Comparison of ENCODE assay signal across 18 cellular contexts in genomic region chr10:121627810-121628209, GRCh38. TPM values are rescaled to one million over a fixed set of nuclear protein-coding genes. Genes with fewer than 3 reads are reported as not detected.
A peak's percentile ranks its signal among the peaks of the same experiment; 100 is the strongest.
DNase-seq lines count a peak whose midpoint lies in the region; ATAC-seq, FAIRE-seq and TF ChIP-seq lines count a peak whose summit lies in the region.
"Had no signal": no experiment of that assay in that cellular context is flagged by ENCODE, and none has a peak within 500 bp of the region (broad histone marks: within the 10 kb centered on the region; RNA-seq: fewer than 3 reads in every experiment).

No MANE protein-coding gene starts in this region.

- H3K27me3 ChIP-seq in astrocyte (ENCODE audit: insufficient read depth, low read length), result peaks cover 3% of the 10 kb centered on the region
- H3K27me3 ChIP-seq in hepatocyte, result no peaks in the 10 kb centered on the region
- H3K27me3 ChIP-seq in prostate gland (replicated peaks; ENCODE audit: insufficient read depth), result no peaks in the 10 kb centered on the region
- H3K27me3 ChIP-seq: breast epithelium had no signal

- H3K9me3 ChIP-seq in astrocyte (ENCODE audit: insufficient read depth, low read depth, low read length), result no peaks in the 10 kb centered on the region
- no peaks in the 10 kb centered on the region for H3K9me3 ChIP-seq in hepatocyte (ENCODE audit: low read depth)
- no peaks in the 10 kb centered on the region for H3K9me3 ChIP-seq in prostate gland
- H3K9me3 ChIP-seq: breast epithelium had no signal

- H3K79me2 ChIP-seq in astrocyte (ENCODE audit: insufficient read depth, low read length) (no peaks in the 10 kb centered on the region), hepatocyte (no peaks in the 10 kb centered on the region)

- CTCF ChIA-PET in activated CD8-positive, alpha-beta memory T cell treated with anti-CD3 and anti-CD28 coated beads, Interleukin-2, amount 10 ng/mL, durations not matched to agents 7 days and 5 days (lab: Charles Lee), result no interaction called here

- H3K4me2 ChIP-seq in astrocyte (ENCODE audit: low read length) (peak overlapping the region; percentile 53), hepatocyte (peak overlapping the region; percentile 74)

- peak overlapping the region; percentile 17 for H3K27ac Mint-ChIP-seq in astrocyte (ENCODE audit: unreplicated experiment)
- no peak overlapping the region for H3K27ac Mint-ChIP-seq in natural killer cell
- H3K27ac Mint-ChIP-seq in activated CD8-positive, alpha-beta memory T cell treated with anti-CD3 and anti-CD28 coated beads, Interleukin-2, amount 10 ng/mL, durations not matched to agents 7 days and 5 days, result no peak overlapping the region
- H3K27ac Mint-ChIP-seq: activated CD4-positive, alpha-beta T cell treated with anti-CD3 and anti-CD28 coated beads, Interleukin-2, amount 10 ng/mL, durations not matched to agents 24 days and 14 days; activated naive CD4-positive, alpha-beta T cell treated with anti-CD3 and anti-CD28 coated beads, Interleukin-2, amount 50 U/mL, for 72 hours; CD4-positive, alpha-beta T cell; naive B cell had no signal

- TF ChIP-seq POLR2A in prostate gland (IDR thresholded peaks at IDR 0.05), result no peak

- no peak overlapping the region for H2AFZ ChIP-seq in astrocyte (ENCODE audit: low read depth, low read length)
- peak overlapping the region; percentile 4 for H2AFZ ChIP-seq in hepatocyte

- no peak overlapping the region for H3K9ac ChIP-seq in astrocyte (ENCODE audit: low read length)

- H3K9me2 ChIP-seq in hepatocyte (replicated peaks; ENCODE audit: insufficient read depth), result no peaks in the 10 kb centered on the region

- intact Hi-C loops in prostate gland (cut with DNase I), result loop anchor here (5.0 kb wide), 1 partner anchor 39 kb away; no protein-coding TSS in a partner anchor
- intact Hi-C loops in natural killer cell (cut with micrococcal nuclease), result no loop called here

- H3K36me3 Mint-ChIP-seq in astrocyte (ENCODE audit: low read depth, unreplicated experiment) (no peaks in the 10 kb centered on the region), natural killer cell (no peaks in the 10 kb centered on the region)
- no peaks in the 10 kb centered on the region for H3K36me3 Mint-ChIP-seq in activated CD8-positive, alpha-beta memory T cell treated with anti-CD3 and anti-CD28 coated beads, Interleukin-2, amount 10 ng/mL, durations not matched to agents 7 days and 5 days
- H3K36me3 Mint-ChIP-seq: activated naive CD4-positive, alpha-beta T cell treated with anti-CD3 and anti-CD28 coated beads, Interleukin-2, amount 50 U/mL, for 72 hours; naive B cell had no signal

- no peak for ATAC-seq in natural killer cell
- ATAC-seq in activated CD8-positive, alpha-beta memory T cell treated with anti-CD3 and anti-CD28 coated beads, Interleukin-2, amount 10 ng/mL, durations not matched to agents 7 days and 5 days, result no peak
- no peak for ATAC-seq in HG03175 (IDR thresholded peaks at IDR 0.05; ENCODE audit: unreplicated experiment)
- ATAC-seq: activated naive CD4-positive, alpha-beta T cell treated with anti-CD3 and anti-CD28 coated beads, Interleukin-2, amount 50 U/mL, for 72 hours; HCT116; left lobe of liver had no signal

- H3K27ac ChIP-seq in astrocyte (ENCODE audit: low read depth, low read length) (no peak overlapping the region), hepatocyte (peak overlapping the region; percentile 71), prostate gland (peak overlapping the region; percentile 48 to 50)
- H3K27ac ChIP-seq: breast epithelium had no signal

- H4K20me1 ChIP-seq in astrocyte (ENCODE audit: insufficient read depth, low read length) (no peaks in the 10 kb centered on the region), hepatocyte (ENCODE audit: insufficient read depth, poor library complexity, severe bottlenecking) (no peaks in the 10 kb centered on the region)

- no peak for FAIRE-seq in astrocyte (lab: Jason Lieb, UNC)

- WGBS in hepatocyte (ENCODE audit: low lambda C conversion rate, missing lambda C conversion rate), result 26% methylated on average over 8 of the region's 8 CpGs
- WGBS in prostate gland, result 11% methylated on average over 8 of the region's 8 CpGs

- H3K4me3 ChIP-seq in AG09309 (ENCODE audit: control insufficient read depth, low read depth, low read length), result no peak overlapping the region
- no peak overlapping the region for H3K4me3 ChIP-seq in astrocyte (ENCODE audit: insufficient read depth, low read depth, low read length)
- H3K4me3 ChIP-seq in hepatocyte, result no peak overlapping the region
- no peak overlapping the region for H3K4me3 ChIP-seq in prostate gland
- H3K4me3 ChIP-seq: breast epithelium had no signal

- peaks cover 7% of the 10 kb centered on the region for H3K4me1 Mint-ChIP-seq in astrocyte (ENCODE audit: low read depth, unreplicated experiment)
- no peaks in the 10 kb centered on the region for H3K4me1 Mint-ChIP-seq in natural killer cell
- no peaks in the 10 kb centered on the region for H3K4me1 Mint-ChIP-seq in activated CD8-positive, alpha-beta memory T cell treated with anti-CD3 and anti-CD28 coated beads, Interleukin-2, amount 10 ng/mL, durations not matched to agents 7 days and 5 days
- H3K4me1 Mint-ChIP-seq: activated CD4-positive, alpha-beta T cell treated with anti-CD3 and anti-CD28 coated beads, Interleukin-2, amount 10 ng/mL, durations not matched to agents 24 days and 14 days; naive B cell had no signal

- DNase-seq in AG09309 (ENCODE audit: low read depth) (peak; percentile 4), astrocyte (ENCODE audit: low read depth) (peak; percentile 18), hepatocyte (ENCODE audit: low spot score) (peak; percentile 43), prostate gland (ENCODE audit: low spot score) (peak; percentile 79), natural killer cell (no peak), C1 segment of cervical spinal cord (lab: John Stamatoyannopoulos, UW) (no peak)
- DNase-seq in activated CD8-positive, alpha-beta memory T cell treated with anti-CD3 and anti-CD28 coated beads, Interleukin-2, amount 10 ng/mL, durations not matched to agents 7 days and 5 days, result no peak
- DNase-seq: activated CD4-positive, alpha-beta T cell treated with anti-CD3 and anti-CD28 coated beads, Interleukin-2, amount 10 ng/mL, durations not matched to agents 24 days and 14 days; CD4-positive, alpha-beta T cell; naive B cell; NCI-H2081 treated with DMSO at 0.1 percent for 48 hours; NCI-H526 treated with DMSO at 0.1 percent for 48 hours had no signal

- TF ChIP-seq CTCF in AG09309 (IDR thresholded peaks at IDR 0.05; ENCODE audit: control insufficient read depth, insufficient read depth, low read depth, low read length, missing control alignments) (no peak), astrocyte (IDR thresholded peaks at IDR 0.05; ENCODE audit: insufficient read depth, low read depth, low read length) (no peak), hepatocyte (IDR thresholded peaks at IDR 0.05; ENCODE audit: poor library complexity) (no peak), prostate gland (IDR thresholded peaks at IDR 0.05) (no peak), natural killer cell (IDR thresholded peaks at IDR 0.05) (no peak)

- H3K9me3 Mint-ChIP-seq in astrocyte (ENCODE audit: unreplicated experiment) (no peaks in the 10 kb centered on the region), natural killer cell (no peaks in the 10 kb centered on the region)
- H3K9me3 Mint-ChIP-seq in activated CD8-positive, alpha-beta memory T cell treated with anti-CD3 and anti-CD28 coated beads, Interleukin-2, amount 10 ng/mL, durations not matched to agents 7 days and 5 days (ENCODE audit: low read depth), result no peaks in the 10 kb centered on the region
- H3K9me3 Mint-ChIP-seq: activated CD4-positive, alpha-beta T cell treated with anti-CD3 and anti-CD28 coated beads, Interleukin-2, amount 10 ng/mL, durations not matched to agents 24 days and 14 days; activated naive CD4-positive, alpha-beta T cell treated with anti-CD3 and anti-CD28 coated beads, Interleukin-2, amount 50 U/mL, for 72 hours; CD4-positive, alpha-beta T cell had no signal

- H3K4me1 ChIP-seq in astrocyte (ENCODE audit: insufficient read depth, low read length) (no peaks in the 10 kb centered on the region), hepatocyte (ENCODE audit: insufficient read depth) (peaks cover 34% of the 10 kb centered on the region), prostate gland (replicated peaks) (no peaks in the 10 kb centered on the region)
- H3K4me1 ChIP-seq: breast epithelium had no signal

- H3K36me3 ChIP-seq in astrocyte (ENCODE audit: insufficient read depth, low read length) (no peaks in the 10 kb centered on the region), hepatocyte (replicated peaks; ENCODE audit: insufficient read depth, low read depth) (no peaks in the 10 kb centered on the region), prostate gland (no peaks in the 10 kb centered on the region)
- H3K36me3 ChIP-seq: breast epithelium had no signal

- no peak overlapping the region for H3K4me3 Mint-ChIP-seq in astrocyte (ENCODE audit: unreplicated experiment)
- no peak overlapping the region for H3K4me3 Mint-ChIP-seq in natural killer cell
- no peak overlapping the region for H3K4me3 Mint-ChIP-seq in activated CD8-positive, alpha-beta memory T cell treated with anti-CD3 and anti-CD28 coated beads, Interleukin-2, amount 10 ng/mL, durations not matched to agents 7 days and 5 days
- H3K4me3 Mint-ChIP-seq: activated CD4-positive, alpha-beta T cell treated with anti-CD3 and anti-CD28 coated beads, Interleukin-2, amount 10 ng/mL, durations not matched to agents 24 days and 14 days; CD4-positive, alpha-beta T cell; naive B cell had no signal

- H3K27me3 Mint-ChIP-seq in astrocyte (ENCODE audit: low read depth, unreplicated experiment) (peaks cover 15% of the 10 kb centered on the region), natural killer cell (ENCODE audit: low read depth in 2 of 2) (peaks cover 5 to 6% of the 10 kb centered on the region in 2 donors)
- H3K27me3 Mint-ChIP-seq in activated CD8-positive, alpha-beta memory T cell treated with anti-CD3 and anti-CD28 coated beads, Interleukin-2, amount 10 ng/mL, durations not matched to agents 7 days and 5 days, result no peaks in the 10 kb centered on the region
- H3K27me3 Mint-ChIP-seq: activated CD4-positive, alpha-beta T cell treated with anti-CD3 and anti-CD28 coated beads, Interleukin-2, amount 10 ng/mL, durations not matched to agents 24 days and 14 days; CD4-positive, alpha-beta T cell; naive B cell had no signal

RNA-seq across cellular contexts. Expression of gene FGFR2, which starts 29.6 kb away (rescaled TPM):
- total RNA-seq in astrocyte, result 10.6 and 11.8 TPM in 2 replicates
- 72.6 and 90.4 TPM in 2 replicates for total RNA-seq in hepatocyte
- polyA plus RNA-seq in hepatocyte, result 41.3 and 50.8 TPM in 2 replicates
- 10 to 100 TPM; 49.7 to 78.5 TPM for total RNA-seq in prostate gland
- 1 to 10 TPM in 1 of 3 donors, under 1 TPM in 1, not detected in 1; 0.72 to 5.6 TPM for total RNA-seq in natural killer cell
- total RNA-seq in activated CD8-positive, alpha-beta memory T cell treated with anti-CD3 and anti-CD28 coated beads, Interleukin-2, amount 10 ng/mL, durations not matched to agents 7 days and 5 days, result under 1 TPM in 1 of 2 experiments, not detected in 1; 0.09 TPM
- total RNA-seq: A172; activated CD4-positive, alpha-beta T cell treated with anti-CD3 and anti-CD28 coated beads, Interleukin-2, amount 10 ng/mL, durations not matched to agents 24 days and 14 days; activated naive CD4-positive, alpha-beta T cell treated with anti-CD3 and anti-CD28 coated beads, Interleukin-2, amount 50 U/mL, for 72 hours had no signal

Comparison
In these comparisons a context has a peak if more than half of its experiments do, and no peak if none do; other contexts are left out.
1. DNase-seq: peak in AG09309 (single experiment), astrocyte (single experiment), hepatocyte (single experiment) and prostate gland (single experiment); none in natural killer cell (single experiment), activated CD8-positive, alpha-beta memory T cell treated with anti-CD3 and anti-CD28 coated beads, Interleukin-2, amount 10 ng/mL, durations not matched to agents 7 days and 5 days (single experiment) and C1 segment of cervical spinal cord (0 of 14).